ENCODE assay signal across 17 cellular contexts in the genomic region with DNA sequence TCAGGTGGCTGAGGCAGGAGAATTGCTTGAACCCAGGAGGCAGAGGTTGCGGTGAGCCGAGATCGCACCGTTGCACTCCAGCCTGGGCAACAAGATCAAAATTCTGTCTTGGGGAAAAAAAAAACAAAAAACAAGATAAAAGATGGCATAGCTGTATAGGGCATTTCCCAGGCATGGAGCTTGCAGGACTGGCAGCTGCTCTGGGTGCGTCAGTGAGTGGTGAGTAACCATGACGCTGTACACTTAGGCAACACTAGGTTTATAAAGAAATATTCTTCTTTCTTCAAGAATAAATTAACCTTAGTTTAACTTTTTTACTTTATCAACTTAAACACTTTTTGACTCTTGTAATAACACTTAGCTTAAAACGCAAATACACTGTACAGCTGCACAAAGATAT. TPM values are rescaled to one million over a fixed set of nuclear protein-coding genes. Genes with fewer than 3 reads are reported as not detected.
DNase-seq lines count a peak whose midpoint lies in the region; ATAC-seq and TF ChIP-seq lines count a peak whose summit lies in the region.
"Had no signal": no experiment of that assay in that cellular context is flagged by ENCODE, and none has a peak within 500 bp of the region (broad histone marks: within the 10 kb centered on the region; RNA-seq: fewer than 3 reads in every experiment).

No MANE protein-coding gene starts in this region.

- TF ChIP-seq CTCF in choroid plexus epithelial cell (conservative IDR thresholded peaks at IDR 0.05; ENCODE audit: low read depth, low read length) = no peak
- TF ChIP-seq CTCF in omental fat pad (IDR thresholded peaks at IDR 0.05) = no peak

- peak; percentile 62 for ATAC-seq in omental fat pad (ENCODE audit: low FRiP score)
- ATAC-seq: lower lobe of right lung had no signal

- peak; percentile 58 for DNase-seq in EH (ENCODE audit: low read depth)
- DNase-seq in NCI-H226 = peak; percentile 80
- DNase-seq in choroid plexus epithelial cell (ENCODE audit: low read depth) = peak; percentile 51
- DNase-seq in omental fat pad (ENCODE audit: low spot score) = no peak
- no peak for DNase-seq in NCI-H2081 (lab: John Stamatoyannopoulos, UW)
- no peak for DNase-seq in C1 segment of cervical spinal cord (lab: John Stamatoyannopoulos, UW)
- no peak for DNase-seq in SIG-M5 (lab: John Stamatoyannopoulos, UW)
- DNase-seq: activated CD4-positive, alpha-beta T cell treated with anti-CD3 and anti-CD28 coated beads, Interleukin-2, amount 10 ng/mL, durations not matched to agents 24 days and 14 days; Calu3; lower lobe of right lung; NCI-H1417 treated with DMSO at 0.1 percent for 48 hours; NCI-H526; RPMI8226; stimulated activated CD4-positive, alpha-beta T cell treated with anti-CD3 and anti-CD28 coated beads, Interleukin-4, amount 100 ng/mL, for 1 hour; upper lobe of left lung had no signal

- H3K4me3 ChIP-seq in choroid plexus epithelial cell (ENCODE audit: low read depth, low read length) = no peak overlapping the region
- H3K4me3 ChIP-seq: esophagus muscularis mucosa, lower lobe of right lung, right atrium auricular region, upper lobe of left lung had no signal

RNA-seq across cellular contexts. Expression of gene TGOLN2, which starts 15.4 kb away (rescaled TPM):
- 100 to 1,000 TPM; 112 to 151 (median 128) TPM for total RNA-seq in omental fat pad

RNA-seq across cellular contexts. Expression of gene RETSAT, which starts 41.9 kb away (rescaled TPM):
- 100 to 1,000 TPM; 153 to 436 (median 303) TPM for total RNA-seq in omental fat pad

RNA-seq across cellular contexts. Expression of gene ELMOD3, which starts 42.2 kb away (rescaled TPM):
- 10 to 100 TPM; 42.2 to 83.8 (median 67.9) TPM for total RNA-seq in omental fat pad

Comparison
In these comparisons a context has a peak if more than half of its experiments do, and no peak if none do; other contexts are left out.
1. DNase-seq: peak in EH (single experiment), NCI-H226 (single experiment) and choroid plexus epithelial cell (single experiment); none in omental fat pad (single experiment), NCI-H2081 (0 of 2), C1 segment of cervical spinal cord (0 of 14) and SIG-M5 (single experiment).